In the genomic region with DNA sequence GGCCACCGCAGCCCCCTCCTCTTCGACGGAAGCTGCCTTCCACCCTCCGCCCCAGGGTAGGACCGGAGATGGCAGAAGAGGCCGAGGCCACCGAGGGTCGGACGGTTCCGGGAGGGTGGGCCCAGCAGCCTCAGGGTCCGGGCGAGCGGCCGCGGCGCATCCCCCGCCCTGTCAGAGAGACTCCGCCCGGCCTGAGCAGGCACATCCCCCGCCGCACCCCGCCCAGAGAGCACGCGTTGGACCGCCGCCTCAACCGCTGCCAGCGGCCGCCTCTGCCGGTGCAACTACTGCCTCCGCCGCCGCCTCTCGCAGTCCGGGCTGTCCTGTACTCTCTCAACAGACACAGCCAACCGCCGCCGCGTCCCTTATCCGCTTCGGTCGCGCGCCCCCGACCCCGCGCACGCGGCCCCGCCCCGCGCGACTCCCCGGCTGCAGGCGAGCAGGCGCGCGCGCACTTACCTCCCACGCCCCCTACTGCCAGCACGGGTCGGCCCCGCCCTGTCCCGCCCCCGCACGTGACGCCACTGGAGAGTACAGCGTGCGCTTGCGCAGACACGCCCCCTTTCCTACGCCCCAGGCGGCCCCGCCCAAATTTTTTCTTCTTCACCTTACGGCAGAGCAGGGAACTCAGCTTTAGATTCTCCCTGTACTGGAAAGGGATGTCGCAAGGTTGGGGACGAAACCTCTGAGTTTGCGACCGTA, we compare ENCODE assay signal across 1 cellular context.
TF ChIP-seq lines count a peak whose summit lies in the region.

A gene with protein sequence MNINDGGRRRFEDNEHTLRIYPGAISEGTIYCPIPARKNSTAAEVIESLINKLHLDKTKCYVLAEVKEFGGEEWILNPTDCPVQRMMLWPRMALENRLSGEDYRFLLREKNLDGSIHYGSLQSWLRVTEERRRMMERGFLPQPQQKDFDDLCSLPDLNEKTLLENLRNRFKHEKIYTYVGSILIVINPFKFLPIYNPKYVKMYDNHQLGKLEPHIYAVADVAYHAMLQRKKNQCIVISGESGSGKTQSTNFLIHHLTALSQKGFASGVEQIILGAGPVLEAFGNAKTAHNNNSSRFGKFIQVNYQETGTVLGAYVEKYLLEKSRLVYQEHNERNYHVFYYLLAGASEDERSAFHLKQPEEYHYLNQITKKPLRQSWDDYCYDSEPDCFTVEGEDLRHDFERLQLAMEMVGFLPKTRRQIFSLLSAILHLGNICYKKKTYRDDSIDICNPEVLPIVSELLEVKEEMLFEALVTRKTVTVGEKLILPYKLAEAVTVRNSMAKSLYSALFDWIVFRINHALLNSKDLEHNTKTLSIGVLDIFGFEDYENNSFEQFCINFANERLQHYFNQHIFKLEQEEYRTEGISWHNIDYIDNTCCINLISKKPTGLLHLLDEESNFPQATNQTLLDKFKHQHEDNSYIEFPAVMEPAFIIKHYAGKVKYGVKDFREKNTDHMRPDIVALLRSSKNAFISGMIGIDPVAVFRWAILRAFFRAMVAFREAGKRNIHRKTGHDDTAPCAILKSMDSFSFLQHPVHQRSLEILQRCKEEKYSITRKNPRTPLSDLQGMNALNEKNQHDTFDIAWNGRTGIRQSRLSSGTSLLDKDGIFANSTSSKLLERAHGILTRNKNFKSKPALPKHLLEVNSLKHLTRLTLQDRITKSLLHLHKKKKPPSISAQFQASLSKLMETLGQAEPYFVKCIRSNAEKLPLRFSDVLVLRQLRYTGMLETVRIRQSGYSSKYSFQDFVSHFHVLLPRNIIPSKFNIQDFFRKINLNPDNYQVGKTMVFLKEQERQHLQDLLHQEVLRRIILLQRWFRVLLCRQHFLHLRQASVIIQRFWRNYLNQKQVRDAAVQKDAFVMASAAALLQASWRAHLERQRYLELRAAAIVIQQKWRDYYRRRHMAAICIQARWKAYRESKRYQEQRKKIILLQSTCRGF (N-terminal part only) (minus strand): TSS at position 453 of the 702 bp plus-strand sequence. CDS start 71,587 bp downstream, outside the sequence.

TF ChIP-seq in WTC11, 78 proteins besides CTCF, POLR2A, EP300 and RAD21 (continued from another document):
- TF ChIP-seq, protein P1, sequence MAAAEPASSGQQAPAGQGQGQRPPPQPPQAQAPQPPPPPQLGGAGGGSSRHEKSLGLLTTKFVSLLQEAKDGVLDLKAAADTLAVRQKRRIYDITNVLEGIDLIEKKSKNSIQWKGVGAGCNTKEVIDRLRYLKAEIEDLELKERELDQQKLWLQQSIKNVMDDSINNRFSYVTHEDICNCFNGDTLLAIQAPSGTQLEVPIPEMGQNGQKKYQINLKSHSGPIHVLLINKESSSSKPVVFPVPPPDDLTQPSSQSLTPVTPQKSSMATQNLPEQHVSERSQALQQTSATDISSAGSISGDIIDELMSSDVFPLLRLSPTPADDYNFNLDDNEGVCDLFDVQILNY (CRISPR knock-in tag; IDR thresholded peaks at IDR 0.05): peak; percentile 81
- TF ChIP-seq, protein P2, sequence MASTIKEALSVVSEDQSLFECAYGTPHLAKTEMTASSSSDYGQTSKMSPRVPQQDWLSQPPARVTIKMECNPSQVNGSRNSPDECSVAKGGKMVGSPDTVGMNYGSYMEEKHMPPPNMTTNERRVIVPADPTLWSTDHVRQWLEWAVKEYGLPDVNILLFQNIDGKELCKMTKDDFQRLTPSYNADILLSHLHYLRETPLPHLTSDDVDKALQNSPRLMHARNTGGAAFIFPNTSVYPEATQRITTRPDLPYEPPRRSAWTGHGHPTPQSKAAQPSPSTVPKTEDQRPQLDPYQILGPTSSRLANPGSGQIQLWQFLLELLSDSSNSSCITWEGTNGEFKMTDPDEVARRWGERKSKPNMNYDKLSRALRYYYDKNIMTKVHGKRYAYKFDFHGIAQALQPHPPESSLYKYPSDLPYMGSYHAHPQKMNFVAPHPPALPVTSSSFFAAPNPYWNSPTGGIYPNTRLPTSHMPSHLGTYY (CRISPR knock-in tag; IDR thresholded peaks at IDR 0.05): no peak
- no peak for TF ChIP-seq FOXJ3 (CRISPR knock-in tag; IDR thresholded peaks at IDR 0.05; ENCODE audit: borderline replicate concordance)
- no peak for TF ChIP-seq MXD4 (CRISPR knock-in tag; IDR thresholded peaks at IDR 0.05; ENCODE audit: borderline replicate concordance)
- TF ChIP-seq, protein P3, sequence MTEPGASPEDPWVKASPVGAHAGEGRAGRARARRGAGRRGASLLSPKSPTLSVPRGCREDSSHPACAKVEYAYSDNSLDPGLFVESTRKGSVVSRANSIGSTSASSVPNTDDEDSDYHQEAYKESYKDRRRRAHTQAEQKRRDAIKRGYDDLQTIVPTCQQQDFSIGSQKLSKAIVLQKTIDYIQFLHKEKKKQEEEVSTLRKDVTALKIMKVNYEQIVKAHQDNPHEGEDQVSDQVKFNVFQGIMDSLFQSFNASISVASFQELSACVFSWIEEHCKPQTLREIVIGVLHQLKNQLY (CRISPR knock-in tag; IDR thresholded peaks at IDR 0.05): no peak
- TF ChIP-seq, protein P4, sequence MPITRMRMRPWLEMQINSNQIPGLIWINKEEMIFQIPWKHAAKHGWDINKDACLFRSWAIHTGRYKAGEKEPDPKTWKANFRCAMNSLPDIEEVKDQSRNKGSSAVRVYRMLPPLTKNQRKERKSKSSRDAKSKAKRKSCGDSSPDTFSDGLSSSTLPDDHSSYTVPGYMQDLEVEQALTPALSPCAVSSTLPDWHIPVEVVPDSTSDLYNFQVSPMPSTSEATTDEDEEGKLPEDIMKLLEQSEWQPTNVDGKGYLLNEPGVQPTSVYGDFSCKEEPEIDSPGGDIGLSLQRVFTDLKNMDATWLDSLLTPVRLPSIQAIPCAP (CRISPR knock-in tag; IDR thresholded peaks at IDR 0.05): 0 out of 2 replicates have a peak, but pooled peaks have one; percentile 25
- TF ChIP-seq, protein P5, sequence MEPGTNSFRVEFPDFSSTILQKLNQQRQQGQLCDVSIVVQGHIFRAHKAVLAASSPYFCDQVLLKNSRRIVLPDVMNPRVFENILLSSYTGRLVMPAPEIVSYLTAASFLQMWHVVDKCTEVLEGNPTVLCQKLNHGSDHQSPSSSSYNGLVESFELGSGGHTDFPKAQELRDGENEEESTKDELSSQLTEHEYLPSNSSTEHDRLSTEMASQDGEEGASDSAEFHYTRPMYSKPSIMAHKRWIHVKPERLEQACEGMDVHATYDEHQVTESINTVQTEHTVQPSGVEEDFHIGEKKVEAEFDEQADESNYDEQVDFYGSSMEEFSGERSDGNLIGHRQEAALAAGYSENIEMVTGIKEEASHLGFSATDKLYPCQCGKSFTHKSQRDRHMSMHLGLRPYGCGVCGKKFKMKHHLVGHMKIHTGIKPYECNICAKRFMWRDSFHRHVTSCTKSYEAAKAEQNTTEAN (CRISPR knock-in tag; IDR thresholded peaks at IDR 0.05): no peak; the same call in 1 of the 2 replicates
- no peak for TF ChIP-seq CREB1 (CRISPR knock-in tag; IDR thresholded peaks at IDR 0.05)
- no peak for TF ChIP-seq ZNF396 (CRISPR knock-in tag; IDR thresholded peaks at IDR 0.05; ENCODE audit: borderline replicate concordance)
- TF ChIP-seq, protein P6, sequence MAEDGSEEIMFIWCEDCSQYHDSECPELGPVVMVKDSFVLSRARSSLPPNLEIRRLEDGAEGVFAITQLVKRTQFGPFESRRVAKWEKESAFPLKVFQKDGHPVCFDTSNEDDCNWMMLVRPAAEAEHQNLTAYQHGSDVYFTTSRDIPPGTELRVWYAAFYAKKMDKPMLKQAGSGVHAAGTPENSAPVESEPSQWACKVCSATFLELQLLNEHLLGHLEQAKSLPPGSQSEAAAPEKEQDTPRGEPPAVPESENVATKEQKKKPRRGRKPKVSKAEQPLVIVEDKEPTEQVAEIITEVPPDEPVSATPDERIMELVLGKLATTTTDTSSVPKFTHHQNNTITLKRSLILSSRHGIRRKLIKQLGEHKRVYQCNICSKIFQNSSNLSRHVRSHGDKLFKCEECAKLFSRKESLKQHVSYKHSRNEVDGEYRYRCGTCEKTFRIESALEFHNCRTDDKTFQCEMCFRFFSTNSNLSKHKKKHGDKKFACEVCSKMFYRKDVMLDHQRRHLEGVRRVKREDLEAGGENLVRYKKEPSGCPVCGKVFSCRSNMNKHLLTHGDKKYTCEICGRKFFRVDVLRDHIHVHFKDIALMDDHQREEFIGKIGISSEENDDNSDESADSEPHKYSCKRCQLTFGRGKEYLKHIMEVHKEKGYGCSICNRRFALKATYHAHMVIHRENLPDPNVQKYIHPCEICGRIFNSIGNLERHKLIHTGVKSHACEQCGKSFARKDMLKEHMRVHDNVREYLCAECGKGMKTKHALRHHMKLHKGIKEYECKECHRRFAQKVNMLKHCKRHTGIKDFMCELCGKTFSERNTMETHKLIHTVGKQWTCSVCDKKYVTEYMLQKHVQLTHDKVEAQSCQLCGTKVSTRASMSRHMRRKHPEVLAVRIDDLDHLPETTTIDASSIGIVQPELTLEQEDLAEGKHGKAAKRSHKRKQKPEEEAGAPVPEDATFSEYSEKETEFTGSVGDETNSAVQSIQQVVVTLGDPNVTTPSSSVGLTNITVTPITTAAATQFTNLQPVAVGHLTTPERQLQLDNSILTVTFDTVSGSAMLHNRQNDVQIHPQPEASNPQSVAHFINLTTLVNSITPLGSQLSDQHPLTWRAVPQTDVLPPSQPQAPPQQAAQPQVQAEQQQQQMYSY (CRISPR knock-in tag; IDR thresholded peaks at IDR 0.05): no peak
- TF ChIP-seq ZNF263 (CRISPR knock-in tag; IDR thresholded peaks at IDR 0.05; ENCODE audit: low read depth): no peak
- TF ChIP-seq SP1 (CRISPR knock-in tag; conservative IDR thresholded peaks at IDR 0.05): peak; percentile 85
- no peak for TF ChIP-seq TCF7 (CRISPR knock-in tag; IDR thresholded peaks at IDR 0.05; ENCODE audit: low read depth)
- TF ChIP-seq, protein P7, sequence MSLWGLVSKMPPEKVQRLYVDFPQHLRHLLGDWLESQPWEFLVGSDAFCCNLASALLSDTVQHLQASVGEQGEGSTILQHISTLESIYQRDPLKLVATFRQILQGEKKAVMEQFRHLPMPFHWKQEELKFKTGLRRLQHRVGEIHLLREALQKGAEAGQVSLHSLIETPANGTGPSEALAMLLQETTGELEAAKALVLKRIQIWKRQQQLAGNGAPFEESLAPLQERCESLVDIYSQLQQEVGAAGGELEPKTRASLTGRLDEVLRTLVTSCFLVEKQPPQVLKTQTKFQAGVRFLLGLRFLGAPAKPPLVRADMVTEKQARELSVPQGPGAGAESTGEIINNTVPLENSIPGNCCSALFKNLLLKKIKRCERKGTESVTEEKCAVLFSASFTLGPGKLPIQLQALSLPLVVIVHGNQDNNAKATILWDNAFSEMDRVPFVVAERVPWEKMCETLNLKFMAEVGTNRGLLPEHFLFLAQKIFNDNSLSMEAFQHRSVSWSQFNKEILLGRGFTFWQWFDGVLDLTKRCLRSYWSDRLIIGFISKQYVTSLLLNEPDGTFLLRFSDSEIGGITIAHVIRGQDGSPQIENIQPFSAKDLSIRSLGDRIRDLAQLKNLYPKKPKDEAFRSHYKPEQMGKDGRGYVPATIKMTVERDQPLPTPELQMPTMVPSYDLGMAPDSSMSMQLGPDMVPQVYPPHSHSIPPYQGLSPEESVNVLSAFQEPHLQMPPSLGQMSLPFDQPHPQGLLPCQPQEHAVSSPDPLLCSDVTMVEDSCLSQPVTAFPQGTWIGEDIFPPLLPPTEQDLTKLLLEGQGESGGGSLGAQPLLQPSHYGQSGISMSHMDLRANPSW (CRISPR knock-in tag; conservative IDR thresholded peaks at IDR 0.05; ENCODE audit: low read depth): no peak
- 0 out of 2 replicates have a peak, but pooled peaks have one; percentile 72 for TF ChIP-seq TP53 (CRISPR knock-in tag; IDR thresholded peaks at IDR 0.05)
- TF ChIP-seq FOXP1 (CRISPR knock-in tag; IDR thresholded peaks at IDR 0.05; ENCODE audit: borderline replicate concordance): no peak
- TF ChIP-seq, protein P8, sequence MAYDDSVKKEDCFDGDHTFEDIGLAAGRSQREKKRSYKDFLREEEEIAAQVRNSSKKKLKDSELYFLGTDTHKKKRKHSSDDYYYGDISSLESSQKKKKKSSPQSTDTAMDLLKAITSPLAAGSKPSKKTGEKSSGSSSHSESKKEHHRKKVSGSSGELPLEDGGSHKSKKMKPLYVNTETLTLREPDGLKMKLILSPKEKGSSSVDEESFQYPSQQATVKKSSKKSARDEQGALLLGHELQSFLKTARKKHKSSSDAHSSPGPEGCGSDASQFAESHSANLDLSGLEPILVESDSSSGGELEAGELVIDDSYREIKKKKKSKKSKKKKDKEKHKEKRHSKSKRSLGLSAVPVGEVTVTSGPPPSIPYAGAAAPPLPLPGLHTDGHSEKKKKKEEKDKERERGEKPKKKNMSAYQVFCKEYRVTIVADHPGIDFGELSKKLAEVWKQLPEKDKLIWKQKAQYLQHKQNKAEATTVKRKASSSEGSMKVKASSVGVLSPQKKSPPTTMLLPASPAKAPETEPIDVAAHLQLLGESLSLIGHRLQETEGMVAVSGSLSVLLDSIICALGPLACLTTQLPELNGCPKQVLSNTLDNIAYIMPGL (CRISPR knock-in tag; IDR thresholded peaks at IDR 0.05): peak; percentile 68; the same call in 1 of the 2 replicates
- peak; percentile 72; the same call in 1 of the 2 replicates for TF ChIP-seq RELA (CRISPR knock-in tag; IDR thresholded peaks at IDR 0.05; ENCODE audit: borderline replicate concordance)
- TF ChIP-seq, protein P9, sequence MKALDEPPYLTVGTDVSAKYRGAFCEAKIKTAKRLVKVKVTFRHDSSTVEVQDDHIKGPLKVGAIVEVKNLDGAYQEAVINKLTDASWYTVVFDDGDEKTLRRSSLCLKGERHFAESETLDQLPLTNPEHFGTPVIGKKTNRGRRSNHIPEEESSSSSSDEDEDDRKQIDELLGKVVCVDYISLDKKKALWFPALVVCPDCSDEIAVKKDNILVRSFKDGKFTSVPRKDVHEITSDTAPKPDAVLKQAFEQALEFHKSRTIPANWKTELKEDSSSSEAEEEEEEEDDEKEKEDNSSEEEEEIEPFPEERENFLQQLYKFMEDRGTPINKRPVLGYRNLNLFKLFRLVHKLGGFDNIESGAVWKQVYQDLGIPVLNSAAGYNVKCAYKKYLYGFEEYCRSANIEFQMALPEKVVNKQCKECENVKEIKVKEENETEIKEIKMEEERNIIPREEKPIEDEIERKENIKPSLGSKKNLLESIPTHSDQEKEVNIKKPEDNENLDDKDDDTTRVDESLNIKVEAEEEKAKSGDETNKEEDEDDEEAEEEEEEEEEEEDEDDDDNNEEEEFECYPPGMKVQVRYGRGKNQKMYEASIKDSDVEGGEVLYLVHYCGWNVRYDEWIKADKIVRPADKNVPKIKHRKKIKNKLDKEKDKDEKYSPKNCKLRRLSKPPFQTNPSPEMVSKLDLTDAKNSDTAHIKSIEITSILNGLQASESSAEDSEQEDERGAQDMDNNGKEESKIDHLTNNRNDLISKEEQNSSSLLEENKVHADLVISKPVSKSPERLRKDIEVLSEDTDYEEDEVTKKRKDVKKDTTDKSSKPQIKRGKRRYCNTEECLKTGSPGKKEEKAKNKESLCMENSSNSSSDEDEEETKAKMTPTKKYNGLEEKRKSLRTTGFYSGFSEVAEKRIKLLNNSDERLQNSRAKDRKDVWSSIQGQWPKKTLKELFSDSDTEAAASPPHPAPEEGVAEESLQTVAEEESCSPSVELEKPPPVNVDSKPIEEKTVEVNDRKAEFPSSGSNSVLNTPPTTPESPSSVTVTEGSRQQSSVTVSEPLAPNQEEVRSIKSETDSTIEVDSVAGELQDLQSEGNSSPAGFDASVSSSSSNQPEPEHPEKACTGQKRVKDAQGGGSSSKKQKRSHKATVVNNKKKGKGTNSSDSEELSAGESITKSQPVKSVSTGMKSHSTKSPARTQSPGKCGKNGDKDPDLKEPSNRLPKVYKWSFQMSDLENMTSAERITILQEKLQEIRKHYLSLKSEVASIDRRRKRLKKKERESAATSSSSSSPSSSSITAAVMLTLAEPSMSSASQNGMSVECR (CRISPR knock-in tag; IDR thresholded peaks at IDR 0.05; ENCODE audit: borderline replicate concordance): peak; percentile 57; the same call in 1 of the 2 replicates
- peak; percentile 71; the same call in 1 of the 2 replicates for TF ChIP-seq ETV6 (CRISPR knock-in tag; IDR thresholded peaks at IDR 0.05)
- TF ChIP-seq EMX1 (CRISPR knock-in tag; IDR thresholded peaks at IDR 0.05): no peak
